1 cellular context compared by ENCODE assay signal in genomic region chr11:1691027-1691877, GRCh38.
TF ChIP-seq lines count a peak whose summit lies in the region.

No MANE protein-coding gene starts in this region.

TF ChIP-seq in HepG2, 621 proteins besides CTCF, POLR2A, EP300 and RAD21 (continued from another document and continues in another):
- TF ChIP-seq TERF1 (CRISPR knock-in tag; IDR thresholded peaks at IDR 0.05) (no peak), MLX (CRISPR knock-in tag; IDR thresholded peaks at IDR 0.05) (peak; percentile 99), PRDM10 (CRISPR knock-in tag; IDR thresholded peaks at IDR 0.05; ENCODE audit: low read depth) (no peak; the same call in 1 of the 2 replicates), HMG20A (CRISPR knock-in tag; IDR thresholded peaks at IDR 0.05; ENCODE audit: borderline replicate concordance) (peak; percentile 86), TRIM22 (IDR thresholded peaks at IDR 0.05) (no peak), NFE2L2 (IDR thresholded peaks at IDR 0.05; ENCODE audit: low read length) (no peak), ZBTB3 (CRISPR knock-in tag; IDR thresholded peaks at IDR 0.05; ENCODE audit: borderline replicate concordance, low read depth) (peak; percentile 52; the same call in 1 of the 2 replicates), SMARCE1 (IDR thresholded peaks at IDR 0.05; ENCODE audit: borderline replicate concordance) (no peak), PHF21A (CRISPR knock-in tag; IDR thresholded peaks at IDR 0.05) (peak; percentile 99), KAT8 (CRISPR knock-in tag; IDR thresholded peaks at IDR 0.05) (peak; percentile 86), ZNF350 (CRISPR knock-in tag; IDR thresholded peaks at IDR 0.05; ENCODE audit: borderline replicate concordance, low read depth) (peak; percentile 93), HINFP (CRISPR knock-in tag; IDR thresholded peaks at IDR 0.05; ENCODE audit: low read depth) (peak; percentile 91; the same call in 1 of the 2 replicates), ZNF619 (CRISPR knock-in tag; IDR thresholded peaks at IDR 0.05) (no peak), ZNF160 (CRISPR knock-in tag; IDR thresholded peaks at IDR 0.05) (no peak), ATF7-NPFF (CRISPR knock-in tag; IDR thresholded peaks at IDR 0.05; ENCODE audit: low read depth) (peak; percentile 4; the same call in 1 of the 2 replicates), ZXDC (CRISPR knock-in tag; IDR thresholded peaks at IDR 0.05) (peak; percentile 94), U2AF2 (IDR thresholded peaks at IDR 0.05; ENCODE audit: low read depth, low read length) (no peak), HMGXB4 (CRISPR knock-in tag; IDR thresholded peaks at IDR 0.05; ENCODE audit: borderline replicate concordance in 1 of 2, low read depth in 1 of 2) (peak; percentile 65 to 67; a peak in 3 of 4 replicates), ZNF749 (CRISPR knock-in tag; IDR thresholded peaks at IDR 0.05; ENCODE audit: borderline replicate concordance) (peak; percentile 70; the same call in 1 of the 2 replicates), ZNF460 (CRISPR knock-in tag; IDR thresholded peaks at IDR 0.05; ENCODE audit: borderline replicate concordance) (peak; percentile 73; the same call in 1 of the 2 replicates), GMEB1 (CRISPR knock-in tag; IDR thresholded peaks at IDR 0.05; ENCODE audit: borderline replicate concordance) (peak; percentile 61), BRCA1 (CRISPR knock-in tag; IDR thresholded peaks at IDR 0.05) (no peak), ZBTB7A (CRISPR knock-in tag; IDR thresholded peaks at IDR 0.05) (peak; percentile 100), MYNN (CRISPR knock-in tag; IDR thresholded peaks at IDR 0.05; ENCODE audit: low read depth) (no peak; the same call in 1 of the 2 replicates), MAZ (IDR thresholded peaks at IDR 0.05; ENCODE audit: borderline replicate concordance, low read depth, low read length) (no peak), MAZ (CRISPR knock-in tag; IDR thresholded peaks at IDR 0.05; ENCODE audit: low read depth) (peak; percentile 79; the same call in 1 of the 2 replicates), ZNF841 (CRISPR knock-in tag; IDR thresholded peaks at IDR 0.05; ENCODE audit: borderline replicate concordance) (no peak), ZNF180 (CRISPR knock-in tag; IDR thresholded peaks at IDR 0.05; ENCODE audit: borderline replicate concordance, low read depth) (no peak), SYNCRIP (IDR thresholded peaks at IDR 0.05; ENCODE audit: insufficient read depth, low read depth, low read length) (no peak), NKX3-1 (CRISPR knock-in tag; IDR thresholded peaks at IDR 0.05) (peak; percentile 85; the same call in 1 of the 2 replicates), ELF4 (CRISPR knock-in tag; IDR thresholded peaks at IDR 0.05; ENCODE audit: borderline replicate concordance) (no peak), ZFP36 (IDR thresholded peaks at IDR 0.05; ENCODE audit: borderline replicate concordance, low read depth, low read length, partially characterized antibody) (no peak), XBP1 (CRISPR knock-in tag; IDR thresholded peaks at IDR 0.05) (peak; percentile 32; the same call in 1 of the 2 replicates), ZNF710 (CRISPR knock-in tag; IDR thresholded peaks at IDR 0.05; ENCODE audit: borderline replicate concordance) (peak; percentile 93)
